ENCODE assay signal across 10 cellular contexts in the genomic region with DNA sequence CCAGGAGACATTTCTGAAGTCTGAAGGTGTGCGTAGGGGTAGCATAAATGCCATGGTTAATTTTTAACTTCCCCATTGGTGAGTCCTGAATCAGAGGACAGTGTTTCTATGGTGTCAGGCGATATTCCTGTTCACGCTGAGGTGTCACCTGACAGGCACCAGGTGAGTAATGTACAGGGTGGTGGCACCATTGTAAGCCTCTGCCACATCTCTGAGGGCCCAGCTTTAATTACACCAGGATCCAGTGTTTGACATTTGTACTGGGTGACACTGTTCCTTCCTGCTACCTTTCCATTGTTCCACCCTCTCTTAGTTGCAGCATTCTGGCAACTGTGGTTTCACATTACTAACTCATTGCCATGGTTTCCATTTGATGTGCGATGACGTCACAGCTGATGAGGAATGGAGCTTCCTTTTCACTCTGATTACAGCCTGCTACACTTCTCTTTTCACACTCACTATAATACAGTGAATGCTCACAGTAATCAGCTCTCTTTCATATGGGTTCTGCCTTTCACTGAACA. TPM values are rescaled to one million over a fixed set of nuclear protein-coding genes. Genes with fewer than 3 reads are reported as not detected.
A peak's percentile ranks its signal among the peaks of the same experiment; 100 is the strongest.
DNase-seq lines count a peak whose midpoint lies in the region; ATAC-seq and TF ChIP-seq lines count a peak whose summit lies in the region.
"Had no signal": no experiment of that assay in that cellular context is flagged by ENCODE, and none has a peak within 500 bp of the region (broad histone marks: within the 10 kb centered on the region; RNA-seq: fewer than 3 reads in every experiment).

No MANE protein-coding gene starts in this region.

- DNase-seq in stimulated activated CD4-positive, alpha-beta T cell treated with anti-CD3 and anti-CD28 coated beads, Interleukin-15, amount 100 ng/mL, for 24 hours: peak; percentile 53
- DNase-seq in stimulated activated CD4-positive, alpha-beta T cell treated with anti-CD3 and anti-CD28 coated beads, Interleukin-4, amount 100 ng/mL, for 1 hour: no peak
- no peak for DNase-seq in RWPE2 (ENCODE audit: low spot score)
- peak; percentile 63 to 84 for DNase-seq in foreskin keratinocyte
- DNase-seq in ACHN: no peak
- DNase-seq in posterior vena cava (ENCODE audit: low spot score): no peak
- DNase-seq in dorsolateral prefrontal cortex: no peak

- H3K27ac ChIP-seq in RWPE2 (ENCODE audit: poor library complexity, severe bottlenecking) (no peak overlapping the region), foreskin keratinocyte (no peak overlapping the region), dorsolateral prefrontal cortex (no peak overlapping the region)

- H3K36me3 ChIP-seq in RWPE2 (ENCODE audit: low read depth): no peaks in the 10 kb centered on the region

- no peak for TF ChIP-seq CTCF in RWPE2 (IDR thresholded peaks at IDR 0.05; ENCODE audit: poor library complexity, severe bottlenecking)
- no peak for TF ChIP-seq CTCF in foreskin keratinocyte (conservative IDR thresholded peaks at IDR 0.05)
- no peak for TF ChIP-seq CTCF in dorsolateral prefrontal cortex (IDR thresholded peaks at IDR 0.05 in 54 of 56, conservative IDR thresholded peaks at IDR 0.05 in 2 of 56; ENCODE audit: low read depth in 1 of 56, partially characterized antibody in 56 of 56)

- ATAC-seq in RWPE2 (ENCODE audit: low read depth) (peak; percentile 54; the same call in 2 of the 3 replicates), foreskin keratinocyte (peak; percentile 94), HG02610 (IDR thresholded peaks at IDR 0.05; ENCODE audit: unreplicated experiment) (no peak)

- H3K9me3 ChIP-seq in RWPE2 (ENCODE audit: severe bottlenecking): no peaks in the 10 kb centered on the region

- no peaks in the 10 kb centered on the region for H3K4me1 ChIP-seq in RWPE2 (ENCODE audit: insufficient read depth, poor library complexity, severe bottlenecking)
- H3K4me1 ChIP-seq in foreskin keratinocyte: no peaks in the 10 kb centered on the region

- in situ Hi-C loops in ACHN (cut with HindIII; ENCODE audit: low pct_ligation_motif_present, low pct_unique_long_range_greater_than_20kb, low sequenced_read_pairs): no loop called here

- H3K27me3 ChIP-seq in RWPE2 (ENCODE audit: insufficient read depth, poor library complexity, severe bottlenecking): no peaks in the 10 kb centered on the region
- no peaks in the 10 kb centered on the region for H3K27me3 ChIP-seq in foreskin keratinocyte
- no peaks in the 10 kb centered on the region for H3K27me3 ChIP-seq in dorsolateral prefrontal cortex

- intact Hi-C loops in posterior vena cava (cut with DNase I): no loop called here
- intact Hi-C loops in dorsolateral prefrontal cortex (cut with DNase I): no loop called here

- H3K4me3 ChIP-seq in RWPE2 (ENCODE audit: severe bottlenecking): no peak overlapping the region
- H3K4me3 ChIP-seq in dorsolateral prefrontal cortex: no peak overlapping the region
- H3K4me3 ChIP-seq: lung had no signal

RNA-seq across cellular contexts. Expression of gene MARK1, which starts 40.6 kb away (rescaled TPM):
- total RNA-seq in foreskin keratinocyte: 13.4 and 16.2 TPM in 2 replicates
- 3.9 and 5.5 TPM in 2 replicates for polyA plus RNA-seq in foreskin keratinocyte
- 10 to 100 TPM; 11.1 to 19.4 TPM for total RNA-seq in posterior vena cava
- 10 to 100 TPM; 13.1 to 44.7 (median 30.9) TPM for total RNA-seq in dorsolateral prefrontal cortex
- total RNA-seq: T-helper 1 cell treated with Interleukin-12 subunit alpha and Interleukin-12 subunit beta and Interleukin-4 antibody, amounts not matched to agents 30 ng/mL and 1 ng/mL, for 36 hours had no signal

Comparison
In these comparisons a context has a peak if more than half of its experiments do, and no peak if none do; other contexts are left out.
1. DNase-seq: peak in stimulated activated CD4-positive, alpha-beta T cell treated with anti-CD3 and anti-CD28 coated beads, Interleukin-15, amount 100 ng/mL, for 24 hours (single experiment) and foreskin keratinocyte (2 of 2); none in stimulated activated CD4-positive, alpha-beta T cell treated with anti-CD3 and anti-CD28 coated beads, Interleukin-4, amount 100 ng/mL, for 1 hour (single experiment), RWPE2 (single experiment), ACHN (single experiment), posterior vena cava (single experiment) and dorsolateral prefrontal cortex (0 of 10).